In the genomic region with DNA sequence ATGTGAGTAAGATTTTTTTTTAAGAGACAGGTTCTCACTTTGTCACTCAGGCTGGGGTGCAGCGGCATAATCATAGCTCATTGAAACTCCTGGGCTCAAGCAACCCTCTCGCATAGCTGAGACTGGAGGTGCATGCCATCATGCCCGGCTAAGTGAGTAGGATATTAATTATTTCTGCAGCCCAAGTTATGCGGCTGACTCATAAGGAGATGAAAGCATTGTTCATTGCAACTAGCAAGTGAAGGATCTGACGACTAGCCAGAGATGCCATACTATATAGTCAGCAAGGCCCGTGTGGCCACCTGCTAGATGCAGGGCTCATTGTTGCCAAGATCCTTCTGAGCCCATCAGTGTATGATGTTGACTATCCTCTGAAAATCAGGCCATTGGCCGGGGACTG, we compare ENCODE assay signal across 14 cellular contexts. TPM values are rescaled to one million over a fixed set of nuclear protein-coding genes. Genes with fewer than 3 reads are reported as not detected.
DNase-seq lines count a peak whose midpoint lies in the region; ATAC-seq and TF ChIP-seq lines count a peak whose summit lies in the region.
"Had no signal": no experiment of that assay in that cellular context is flagged by ENCODE, and none has a peak within 500 bp of the region (broad histone marks: within the 10 kb centered on the region; RNA-seq: fewer than 3 reads in every experiment).

No MANE protein-coding gene starts in this region.

- H3K36me3 ChIP-seq in Panc1 (ENCODE audit: control insufficient read depth, insufficient read depth, low read length), result no peaks in the 10 kb centered on the region

- H2BK120ac ChIP-seq in H9 (ENCODE audit: low read depth, low read length, poor library complexity, severe bottlenecking), result no peak overlapping the region

- no peak overlapping the region for H4K91ac ChIP-seq in H9 (ENCODE audit: insufficient read length, low read depth, low read length)

- H3K4me2 ChIP-seq in H9 (ENCODE audit: insufficient read depth, insufficient read length, low read length), result no peak overlapping the region

- no peak overlapping the region for H4K5ac ChIP-seq in H9 (ENCODE audit: insufficient read length, low read depth, low read length)

- H3K4me1 ChIP-seq in Panc1 (ENCODE audit: control insufficient read depth, insufficient read depth, low read length), result peaks cover 27% of the 10 kb centered on the region
- no peaks in the 10 kb centered on the region for H3K4me1 ChIP-seq in H9 (ENCODE audit: insufficient read depth, low read length)

- peaks cover 0 to 5% of the 10 kb centered on the region in 2 experiments; a peak in 2 of 4 replicates for H3K4me1 Mint-ChIP-seq in H9

- no peak overlapping the region for H3K4me3 Mint-ChIP-seq in H9
- H3K4me3 Mint-ChIP-seq: activated CD4-positive, alpha-beta memory T cell treated with anti-CD3 and anti-CD28 coated beads for 36 hours; activated naive CD8-positive, alpha-beta T cell; memory B cell had no signal

- H3K18ac ChIP-seq in H9 (ENCODE audit: insufficient read length, low read depth, low read length), result no peak overlapping the region

- CTCF ChIA-PET in Panc1 (lab: Charles Lee), result no interaction called here

- H3K27me3 ChIP-seq in Panc1 (ENCODE audit: control insufficient read depth, insufficient read depth, low read length), result no peaks in the 10 kb centered on the region
- H3K27me3 ChIP-seq in H9 (ENCODE audit: insufficient read depth, low read length), result no peaks in the 10 kb centered on the region

- H3K4me3 ChIP-seq in Panc1 (ENCODE audit: low read depth in 2 of 2, low read length in 2 of 2), result no peak overlapping the region
- H3K4me3 ChIP-seq: SK-N-MC had no signal

- H3K79me2 ChIP-seq in H9 (ENCODE audit: insufficient read depth, low read length), result no peaks in the 10 kb centered on the region

- no peak for TF ChIP-seq CTCF in Panc1 (IDR thresholded peaks at IDR 0.05)
- TF ChIP-seq CTCF in omental fat pad (IDR thresholded peaks at IDR 0.05), result no peak
- TF ChIP-seq CTCF in H9 (conservative IDR thresholded peaks at IDR 0.05), result no peak

- no TSS peak for BruUV-seq in Panc1 (replicated peaks; lab: Mats Ljungman, UMichigan)

- H3K4ac ChIP-seq in H9 (ENCODE audit: low read depth, low read length), result no peak overlapping the region

- no peak overlapping the region for H3K56ac ChIP-seq in H9 (ENCODE audit: insufficient read length, low read depth, low read length)

- H2AK5ac ChIP-seq in H9 (ENCODE audit: insufficient read length, low read length), result no peak overlapping the region

- H2BK12ac ChIP-seq in H9 (ENCODE audit: insufficient read length, low read depth, low read length), result no peak overlapping the region

- intact Hi-C loops in Panc1 (cut with micrococcal nuclease; ENCODE audit: unreplicated experiment), result no loop called here

- no peaks in the 10 kb centered on the region for H3K23me2 ChIP-seq in H9 (ENCODE audit: insufficient read length, low read depth, low read length, poor library complexity, severe bottlenecking)

- H2BK15ac ChIP-seq in H9 (ENCODE audit: low read depth, low read length), result no peak overlapping the region

- no peak overlapping the region for H3T11ph ChIP-seq in H9 (ENCODE audit: low read length)

- peak; percentile 97 for DNase-seq in EH (ENCODE audit: low read depth)
- DNase-seq in Panc1 (ENCODE audit: low read depth, low spot score), result peak; percentile 69
- DNase-seq in epithelial cell of prostate (ENCODE audit: low read depth, low spot score), result peak; percentile 85
- DNase-seq in omental fat pad (ENCODE audit: low spot score), result no peak
- no peak for DNase-seq in NCI-H1694 (lab: John Stamatoyannopoulos, UW)
- DNase-seq in H9, result no peak
- DNase-seq in activated gamma-delta T cell (lab: John Stamatoyannopoulos, UW), result no peak
- no peak for DNase-seq in NCI-H510A (lab: John Stamatoyannopoulos, UW)
- DNase-seq: activated CD4-positive, alpha-beta memory T cell treated with anti-CD3 and anti-CD28 coated beads for 36 hours; NCI-H446 treated with DMSO at 0.1 percent for 48 hours; small intestine had no signal

- H3K9ac ChIP-seq in H9 (ENCODE audit: extremely low read depth, insufficient read length, low read length), result no peak overlapping the region

- no peaks in the 10 kb centered on the region for H3K27me3 Mint-ChIP-seq in H9 (ENCODE audit: low read depth)
- H3K27me3 Mint-ChIP-seq: activated CD4-positive, alpha-beta memory T cell treated with anti-CD3 and anti-CD28 coated beads for 36 hours; activated naive CD8-positive, alpha-beta T cell; memory B cell had no signal

- H3K9me3 ChIP-seq in Panc1 (ENCODE audit: control insufficient read depth, insufficient read depth, low read depth, low read length) (no peaks in the 10 kb centered on the region), H9 (ENCODE audit: control insufficient read depth, low read depth, low read length) (no peaks in the 10 kb centered on the region)

- H3K14ac ChIP-seq in H9 (ENCODE audit: insufficient read depth, low read length), result no peak overlapping the region

- H3K79me1 ChIP-seq in H9 (ENCODE audit: insufficient read depth, low read depth, low read length, poor library complexity, severe bottlenecking), result no peaks in the 10 kb centered on the region

- no peaks in the 10 kb centered on the region for H3K9me3 Mint-ChIP-seq in H9
- H3K9me3 Mint-ChIP-seq: activated CD4-positive, alpha-beta memory T cell treated with anti-CD3 and anti-CD28 coated beads for 36 hours; memory B cell had no signal

- H2BK5ac ChIP-seq in H9 (ENCODE audit: insufficient read length, low read length), result no peak overlapping the region

- peak overlapping the region; percentile 63 for H3K27ac ChIP-seq in Panc1 (ENCODE audit: low read length)
- H3K27ac ChIP-seq in epithelial cell of prostate, result no peak overlapping the region
- H3K27ac ChIP-seq in H9 (ENCODE audit: insufficient read length, low read depth, low read length), result no peak overlapping the region
- H3K27ac ChIP-seq: SK-N-MC had no signal

- no peaks in the 10 kb centered on the region for H4K20me1 ChIP-seq in H9 (ENCODE audit: control insufficient read depth, insufficient read depth, insufficient read length)

- H3K23ac ChIP-seq in H9 (ENCODE audit: insufficient read length, low read depth, low read length), result no peak overlapping the region

- no peak overlapping the region for H3K27ac Mint-ChIP-seq in H9
- H3K27ac Mint-ChIP-seq: activated CD4-positive, alpha-beta memory T cell treated with anti-CD3 and anti-CD28 coated beads for 36 hours; activated naive CD8-positive, alpha-beta T cell; memory B cell had no signal

- WGBS in H9 (ENCODE audit: extremely low coverage, insufficient read length, low lambda C conversion rate), result no CpG with 5 or more reads among the region's 7 CpGs

- no peak overlapping the region for H2BK20ac ChIP-seq in H9 (ENCODE audit: low read depth, low read length, poor library complexity, severe bottlenecking)

- POLR2A ChIA-PET in Panc1 (lab: Charles Lee), result interaction anchor here (0.6 kb wide), 1 partner anchor 1971 kb away, joined by 5 read pairs; no protein-coding TSS in a partner anchor

- no peak overlapping the region for H4K8ac ChIP-seq in H9 (replicated peaks; ENCODE audit: insufficient read length, low read depth, low read length)

- H2AFZ ChIP-seq in H9 (ENCODE audit: low read length), result no peak overlapping the region

- in situ Hi-C loops in Panc1 (cut with HindIII; ENCODE audit: low pct_unique_long_range_greater_than_20kb, low sequenced_read_pairs), result no loop called here

- ATAC-seq in Panc1 (peak; percentile 92), omental fat pad (ENCODE audit: low FRiP score) (peak; percentile 95)

- H3K36me3 Mint-ChIP-seq in H9 (ENCODE audit: insufficient read depth in 1 of 3, low read depth in 3 of 3), result no peaks in the 10 kb centered on the region

RNA-seq across cellular contexts. Expression of gene ABCC4, which starts 45.2 kb away (rescaled TPM):
- total RNA-seq in Panc1 (2021; ENCODE audit: unreplicated experiment), result 69.3 TPM
- polyA plus RNA-seq in Panc1 (2012; ENCODE audit: insufficient read length), result 36.3 TPM
- 10 to 100 TPM in 1 of 4 donors, 1 to 10 TPM in 3; 5.7 to 23.3 (median 6.9) TPM for total RNA-seq in omental fat pad
- total RNA-seq in H9 (2021), result 5.7 and 5.9 TPM in 2 replicates

Comparison
In these comparisons a context has a peak if more than half of its experiments do, and no peak if none do; other contexts are left out.
1. DNase-seq: peak in EH (single experiment), Panc1 (single experiment) and epithelial cell of prostate (single experiment); none in omental fat pad (single experiment), NCI-H1694 (single experiment), H9 (single experiment), activated gamma-delta T cell (single experiment) and NCI-H510A (single experiment).